15 cellular contexts compared by ENCODE assay signal in genomic region chr4:101961144-101961543, GRCh38.
DNase-seq lines count a peak whose midpoint lies in the region; ATAC-seq and TF ChIP-seq lines count a peak whose summit lies in the region.
"Had no signal": no experiment of that assay in that cellular context is flagged by ENCODE, and none has a peak within 500 bp of the region (broad histone marks: within the 10 kb centered on the region; RNA-seq: fewer than 3 reads in every experiment).

No MANE protein-coding gene starts in this region.

- peak; percentile 52 for DNase-seq in AG20443 (ENCODE audit: low spot score)
- DNase-seq in astrocyte of the spinal cord (ENCODE audit: low read depth, low spot score) = peak; percentile 66
- DNase-seq in memory B cell (ENCODE audit: low spot score in 2 of 2) = no peak
- no peak for DNase-seq in T-helper 1 cell
- DNase-seq in T-helper 17 cell = no peak
- DNase-seq: activated T-cell treated with anti-CD3 and anti-CD28 coated beads, Interleukin-2, amount 50 U/mL, for 24 hours; amniotic stem cell; mesenchymal stem cell; NCI-H774; pancreas had no signal

- H3K9me3 ChIP-seq in T-helper 17 cell (ENCODE audit: control insufficient read depth, low read length, poor library complexity, severe bottlenecking) = no peaks in the 10 kb centered on the region
- H3K9me3 ChIP-seq: pancreas had no signal

- no peak overlapping the region for H3K4me3 ChIP-seq in astrocyte of the spinal cord (ENCODE audit: low read depth, low read length)
- H3K4me3 ChIP-seq: hepatocyte, pancreas, SK-N-MC had no signal

- no peaks in the 10 kb centered on the region for H3K27me3 Mint-ChIP-seq in memory B cell
- peaks cover 7% of the 10 kb centered on the region for H3K27me3 Mint-ChIP-seq in T-helper 17 cell
- H3K27me3 Mint-ChIP-seq: activated T-cell treated with anti-CD3 and anti-CD28 coated beads, Interleukin-2, amount 50 U/mL, for 24 hours had no signal

- no peak; the same call in 1 of the 2 replicates for TF ChIP-seq RAD21 in Ishikawa (IDR thresholded peaks at IDR 0.05; ENCODE audit: low read depth)

- ATAC-seq in memory B cell (ENCODE audit: low read depth) = no peak
- no peak for ATAC-seq in T-helper 17 cell
- ATAC-seq in HG02588 (IDR thresholded peaks at IDR 0.05; ENCODE audit: unreplicated experiment) = no peak
- ATAC-seq in HG03520 (IDR thresholded peaks at IDR 0.05; ENCODE audit: unreplicated experiment) = no peak

- TF ChIP-seq EP300 in Ishikawa (IDR thresholded peaks at IDR 0.05; ENCODE audit: borderline replicate concordance) = peak; percentile 93

- H3K9me3 Mint-ChIP-seq in memory B cell = peaks cover 3% of the 10 kb centered on the region
- H3K9me3 Mint-ChIP-seq: activated T-cell treated with anti-CD3 and anti-CD28 coated beads, Interleukin-2, amount 50 U/mL, for 24 hours had no signal

- H3K27ac Mint-ChIP-seq in memory B cell (peak overlapping the region; percentile 46), T-helper 17 cell (no peak overlapping the region)
- H3K27ac Mint-ChIP-seq: activated T-cell treated with anti-CD3 and anti-CD28 coated beads, Interleukin-2, amount 50 U/mL, for 24 hours had no signal

- in situ Hi-C loops in astrocyte of the spinal cord (cut with HindIII; ENCODE audit: low sequenced_read_pairs) = no loop called here

- peaks cover 25% of the 10 kb centered on the region for H3K4me1 Mint-ChIP-seq in memory B cell
- H3K4me1 Mint-ChIP-seq in T-helper 17 cell = no peaks in the 10 kb centered on the region

- no peak overlapping the region for H3K4me3 Mint-ChIP-seq in memory B cell
- no peak overlapping the region for H3K4me3 Mint-ChIP-seq in T-helper 17 cell
- H3K4me3 Mint-ChIP-seq: activated T-cell treated with anti-CD3 and anti-CD28 coated beads, Interleukin-2, amount 50 U/mL, for 24 hours had no signal

- TF ChIP-seq CTCF in astrocyte of the spinal cord (IDR thresholded peaks at IDR 0.05; ENCODE audit: low read depth, low read length) = no peak

- H3K36me3 Mint-ChIP-seq in memory B cell (peaks cover 48% of the 10 kb centered on the region), T-helper 17 cell (ENCODE audit: low read depth) (no peaks in the 10 kb centered on the region)

TF ChIP-seq in Ishikawa, 13 proteins besides CTCF, POLR2A, EP300 and RAD21:
- TF ChIP-seq REST (IDR thresholded peaks at IDR 0.05; ENCODE audit: low read depth) = no peak
- TF ChIP-seq FOXM1 (IDR thresholded peaks at IDR 0.05; ENCODE audit: borderline replicate concordance, low read depth) = peak; percentile 59; the same call in 1 of the 2 replicates
- peak; percentile 82 for TF ChIP-seq TCF12 (IDR thresholded peaks at IDR 0.05; ENCODE audit: low read depth)
- no peak for TF ChIP-seq EGR1 (IDR thresholded peaks at IDR 0.05)
- TF ChIP-seq MAX (IDR thresholded peaks at IDR 0.05) = peak; percentile 56; the same call in 1 of the 2 replicates
- TF ChIP-seq CREB1 (IDR thresholded peaks at IDR 0.05; ENCODE audit: low read depth) = no peak
- no peak for TF ChIP-seq ZBTB7A (IDR thresholded peaks at IDR 0.05; ENCODE audit: low read depth)
- no peak for TF ChIP-seq USF1 (IDR thresholded peaks at IDR 0.05)
- TF ChIP-seq YY1 (IDR thresholded peaks at IDR 0.05; ENCODE audit: low read depth) = 0 out of 2 replicates have a peak, but pooled peaks have one; percentile 71
- no peak for TF ChIP-seq TAF1 (IDR thresholded peaks at IDR 0.05; ENCODE audit: low read depth)
- TF ChIP-seq CEBPB (IDR thresholded peaks at IDR 0.05) = no peak
- TF ChIP-seq TEAD4 (IDR thresholded peaks at IDR 0.05) = peak; percentile 74
- peak; percentile 85 for TF ChIP-seq NFIC (IDR thresholded peaks at IDR 0.05)
TF ChIP-seq in Ishikawa: peak in this region for 6.

Comparison
In these comparisons a context has a peak if more than half of its experiments do, and no peak if none do; other contexts are left out.
1. DNase-seq: peak in AG20443 (single experiment) and astrocyte of the spinal cord (single experiment); none in memory B cell (0 of 2), T-helper 1 cell (0 of 5) and T-helper 17 cell (0 of 3).